In genomic region chr6:106220485-106220884, GRCh38 we compare ENCODE assay signal across 20 cellular contexts.
DNase-seq lines count a peak whose midpoint lies in the region; ATAC-seq and TF ChIP-seq lines count a peak whose summit lies in the region.
"Had no signal": no experiment of that assay in that cellular context is flagged by ENCODE, and none has a peak within 500 bp of the region (broad histone marks: within the 10 kb centered on the region; RNA-seq: fewer than 3 reads in every experiment).

No MANE protein-coding gene starts in this region.

- H3K4me1 ChIP-seq in CD8-positive, alpha-beta memory T cell (ENCODE audit: insufficient read depth, low read length): no peaks in the 10 kb centered on the region
- H3K4me1 ChIP-seq: adrenal gland, right atrium auricular region had no signal

- peak; percentile 76 for ATAC-seq in GM18517 (IDR thresholded peaks at IDR 0.05; ENCODE audit: unreplicated experiment)
- ATAC-seq in HG02759 (IDR thresholded peaks at IDR 0.05; ENCODE audit: unreplicated experiment): peak; percentile 44
- peak; percentile 69 for ATAC-seq in HG03460 (IDR thresholded peaks at IDR 0.05; ENCODE audit: unreplicated experiment)
- ATAC-seq in activated T-helper 17 cell treated with anti-CD3 and anti-CD28 coated beads, Interleukin-2, amount 50 U/mL, for 72 hours (replicated peaks): no peak
- no peak for ATAC-seq in left lobe of liver

- no peaks in the 10 kb centered on the region for H3K9me3 Mint-ChIP-seq in activated T-helper 17 cell treated with anti-CD3 and anti-CD28 coated beads, Interleukin-2, amount 50 U/mL, for 72 hours
- H3K9me3 Mint-ChIP-seq in CD8-positive, alpha-beta memory T cell: no peaks in the 10 kb centered on the region

- H3K4me3 ChIP-seq in lower leg skin (ENCODE audit: low read depth, poor library complexity, severe bottlenecking): no peak overlapping the region
- H3K4me3 ChIP-seq in CD8-positive, alpha-beta memory T cell (ENCODE audit: low read length): no peak overlapping the region
- H3K4me3 ChIP-seq: adrenal gland, hepatocyte, MG63, PC-9, right atrium auricular region had no signal

- DNase-seq in GM20000 (ENCODE audit: low spot score): peak; percentile 7
- no peak for DNase-seq in lower leg skin (ENCODE audit: low spot score in 2 of 2)
- no peak for DNase-seq in left lobe of liver (ENCODE audit: low spot score)
- no peak for DNase-seq in CD8-positive, alpha-beta memory T cell
- DNase-seq: activated CD4-positive, alpha-beta T cell treated with anti-CD3 and anti-CD28 coated beads, Interleukin-2, amount 50 U/mL, for 4 hours; activated T-cell treated with anti-CD3 and anti-CD28 coated beads, Interleukin-2, amount 50 U/mL, for 48 hours; adrenal gland; caudate nucleus; COR-L47; effector CD8-positive, alpha-beta T cell; MG63; NCI-H2029; NCI-H526; PC-9 had no signal

- H3K36me3 ChIP-seq in CD8-positive, alpha-beta memory T cell (ENCODE audit: insufficient read depth, low read length): no peaks in the 10 kb centered on the region
- H3K36me3 ChIP-seq: adrenal gland, MG63, right atrium auricular region had no signal

- H3K27me3 ChIP-seq in CD8-positive, alpha-beta memory T cell (ENCODE audit: insufficient read depth, low read length, poor library complexity, severe bottlenecking): no peaks in the 10 kb centered on the region
- H3K27me3 ChIP-seq: adrenal gland, hepatocyte, MG63, right atrium auricular region had no signal

- POLR2A ChIA-PET in CD8-positive, alpha-beta memory T cell (lab: Charles Lee): no interaction called here

- H3K27ac ChIP-seq in CD8-positive, alpha-beta memory T cell (ENCODE audit: low read depth, low read length): no peak overlapping the region
- H3K27ac ChIP-seq: adrenal gland, hepatocyte, PC-9, right atrium auricular region had no signal

- intact Hi-C loops in lower leg skin (cut with DNase I; ENCODE audit: low total_unique reads): loop anchor here (10.0 kb wide), 2 partner anchors 486 to 786 kb away; no protein-coding TSS in a partner anchor

- H3K27ac Mint-ChIP-seq in activated T-helper 17 cell treated with anti-CD3 and anti-CD28 coated beads, Interleukin-2, amount 50 U/mL, for 72 hours: no peak overlapping the region
- no peak overlapping the region for H3K27ac Mint-ChIP-seq in CD8-positive, alpha-beta memory T cell

- no peak for TF ChIP-seq POLR2A in lower leg skin (IDR thresholded peaks at IDR 0.05)

- no peak overlapping the region for H3K4me3 Mint-ChIP-seq in activated T-helper 17 cell treated with anti-CD3 and anti-CD28 coated beads, Interleukin-2, amount 50 U/mL, for 72 hours
- no peak overlapping the region for H3K4me3 Mint-ChIP-seq in CD8-positive, alpha-beta memory T cell

- TF ChIP-seq CTCF in GM20000 (IDR thresholded peaks at IDR 0.05; ENCODE audit: extremely low read depth, missing control alignments) (no peak), lower leg skin (IDR thresholded peaks at IDR 0.05) (no peak)

- CTCF ChIA-PET in CD8-positive, alpha-beta memory T cell (lab: Charles Lee): no interaction called here

- H3K36me3 Mint-ChIP-seq in activated T-helper 17 cell treated with anti-CD3 and anti-CD28 coated beads, Interleukin-2, amount 50 U/mL, for 72 hours (ENCODE audit: low read depth): no peaks in the 10 kb centered on the region
- H3K36me3 Mint-ChIP-seq in CD8-positive, alpha-beta memory T cell: peaks cover 0 to 2% (median 2%) of the 10 kb centered on the region in 3 donors

- H3K4me1 Mint-ChIP-seq in activated T-helper 17 cell treated with anti-CD3 and anti-CD28 coated beads, Interleukin-2, amount 50 U/mL, for 72 hours: peaks cover 15% of the 10 kb centered on the region
- H3K4me1 Mint-ChIP-seq in CD8-positive, alpha-beta memory T cell: peaks cover 17 to 45% (median 29%) of the 10 kb centered on the region in 3 donors

- no peaks in the 10 kb centered on the region for H3K27me3 Mint-ChIP-seq in activated T-helper 17 cell treated with anti-CD3 and anti-CD28 coated beads, Interleukin-2, amount 50 U/mL, for 72 hours
- no peaks in the 10 kb centered on the region for H3K27me3 Mint-ChIP-seq in CD8-positive, alpha-beta memory T cell

- no peaks in the 10 kb centered on the region for H3K9me3 ChIP-seq in CD8-positive, alpha-beta memory T cell (ENCODE audit: low read length)
- H3K9me3 ChIP-seq: adrenal gland, MG63, right atrium auricular region had no signal

Comparison
In these comparisons a context has a peak if more than half of its experiments do, and no peak if none do; other contexts are left out.
1. ATAC-seq: peak in GM18517 (single experiment), HG02759 (single experiment) and HG03460 (single experiment); none in activated T-helper 17 cell treated with anti-CD3 and anti-CD28 coated beads, Interleukin-2, amount 50 U/mL, for 72 hours (single experiment) and left lobe of liver (single experiment).